In genomic region chr1:159171688-159172501, GRCh38 we compare ENCODE assay signal across 1 cellular context.
A peak's percentile ranks its signal among the peaks of the same experiment; 100 is the strongest.
TF ChIP-seq lines count a peak whose summit lies in the region.

No MANE protein-coding gene starts in this region.

TF ChIP-seq in H1, 55 proteins besides CTCF, POLR2A, EP300 and RAD21:
- TF ChIP-seq CTBP2 (IDR thresholded peaks at IDR 0.05; ENCODE audit: borderline replicate concordance, insufficient read depth, insufficient read length, low read length) (peak; percentile 28), FOSL1 (IDR thresholded peaks at IDR 0.05; ENCODE audit: insufficient read depth, low read depth, low read length) (no peak), CBX8 (IDR thresholded peaks at IDR 0.05; ENCODE audit: borderline replicate concordance, low read depth, low read length) (no peak), PHF8 (conservative IDR thresholded peaks at IDR 0.05; ENCODE audit: low read depth, low read length) (no peak), SP4 (IDR thresholded peaks at IDR 0.05; ENCODE audit: low read length) (no peak), RNF2 (IDR thresholded peaks at IDR 0.05; ENCODE audit: borderline replicate concordance, low read depth, low read length, missing control alignments, poor library complexity, severe bottlenecking) (no peak), CHD2 (IDR thresholded peaks at IDR 0.05; ENCODE audit: low read length) (no peak), NRF1 (IDR thresholded peaks at IDR 0.05; ENCODE audit: low read depth, low read length) (no peak), POLR2AphosphoS5 (IDR thresholded peaks at IDR 0.05; ENCODE audit: low read depth, low read length) (no peak), KDM1A (IDR thresholded peaks at IDR 0.05; ENCODE audit: borderline replicate concordance, low read length) (no peak), SUZ12 (IDR thresholded peaks at IDR 0.05; ENCODE audit: low read length) (no peak), NANOG (IDR thresholded peaks at IDR 0.05; ENCODE audit: insufficient read depth, low read depth, low read length, poor library complexity, severe bottlenecking) (no peak), BCL11A (IDR thresholded peaks at IDR 0.05; ENCODE audit: low read depth in 2 of 2, low read length in 2 of 2) (no peak), SIRT6 (IDR thresholded peaks at IDR 0.05; ENCODE audit: low read length) (no peak), SIN3A (conservative IDR thresholded peaks at IDR 0.05 in 1 of 2, IDR thresholded peaks at IDR 0.05 in 1 of 2; ENCODE audit: low read depth in 1 of 2, low read length in 2 of 2) (peak; percentile 62 to 70; a peak in 1 of 4 replicates), RBBP5 (IDR thresholded peaks at IDR 0.05; ENCODE audit: borderline replicate concordance, low read depth, low read length) (no peak), ZNF274 (IDR thresholded peaks at IDR 0.05; ENCODE audit: borderline replicate concordance, extremely low read depth, low read length) (no peak), POU5F1 (IDR thresholded peaks at IDR 0.05; ENCODE audit: low read depth, low read length) (no peak), GABPA (IDR thresholded peaks at IDR 0.05; ENCODE audit: borderline replicate concordance, insufficient read depth, low read length) (no peak), ASH2L (IDR thresholded peaks at IDR 0.05; ENCODE audit: low read length) (peak; percentile 16), ATF2 (IDR thresholded peaks at IDR 0.05; ENCODE audit: low read length) (no peak), KDM5A (IDR thresholded peaks at IDR 0.05; ENCODE audit: low read length) (no peak), RXRA (IDR thresholded peaks at IDR 0.05; ENCODE audit: insufficient read depth, low read depth, low read length) (no peak), TAF1 (IDR thresholded peaks at IDR 0.05; ENCODE audit: low read depth, low read length) (no peak), BACH1 (IDR thresholded peaks at IDR 0.05; ENCODE audit: low read length) (no peak), GTF2F1 (IDR thresholded peaks at IDR 0.05; ENCODE audit: borderline replicate concordance, low read depth, low read length) (no peak), JUND (IDR thresholded peaks at IDR 0.05; ENCODE audit: low read length) (no peak), RFX5 (IDR thresholded peaks at IDR 0.05; ENCODE audit: borderline replicate concordance, low read depth, low read length) (no peak), EGR1 (IDR thresholded peaks at IDR 0.05; ENCODE audit: borderline replicate concordance, low read depth, low read length) (no peak), CREB1 (IDR thresholded peaks at IDR 0.05) (no peak), HDAC2 (IDR thresholded peaks at IDR 0.05; ENCODE audit: borderline replicate concordance in 1 of 2, low read depth in 2 of 2, low read length in 2 of 2) (0 out of 4 replicates have a peak, but pooled peaks of 1 of the 2 experiments have one; percentile 19), SP1 (IDR thresholded peaks at IDR 0.05; ENCODE audit: low read depth, low read length) (no peak), KDM4A (IDR thresholded peaks at IDR 0.05; ENCODE audit: low read depth, low read length, severe bottlenecking) (peak; percentile 43), SP2 (IDR thresholded peaks at IDR 0.05; ENCODE audit: low read length) (no peak), EZH2 (IDR thresholded peaks at IDR 0.05; ENCODE audit: low read depth, low read length, severe bottlenecking) (no peak), CHD1 (IDR thresholded peaks at IDR 0.05; ENCODE audit: low read depth, low read length) (no peak), CHD7 (IDR thresholded peaks at IDR 0.05; ENCODE audit: insufficient replicate concordance, low read length) (no peak), TBP (IDR thresholded peaks at IDR 0.05; ENCODE audit: low read depth, low read length) (no peak), CBX5 (IDR thresholded peaks at IDR 0.05; ENCODE audit: low read depth, low read length) (no peak), BRCA1 (IDR thresholded peaks at IDR 0.05; ENCODE audit: low read depth, low read length) (no peak), YY1 (IDR thresholded peaks at IDR 0.05; ENCODE audit: low read depth, low read length) (no peak), SAP30 (IDR thresholded peaks at IDR 0.05; ENCODE audit: insufficient read depth, insufficient replicate concordance, low read length) (peak; percentile 90), SIX5 (IDR thresholded peaks at IDR 0.05; ENCODE audit: low read depth, low read length) (no peak), E2F6 (IDR thresholded peaks at IDR 0.05) (no peak), SRF (IDR thresholded peaks at IDR 0.05; ENCODE audit: low read depth, low read length) (no peak), TCF12 (IDR thresholded peaks at IDR 0.05; ENCODE audit: low read depth, low read length) (no peak), MAFK (IDR thresholded peaks at IDR 0.05; ENCODE audit: low read depth, low read length) (no peak), HDAC6 (IDR thresholded peaks at IDR 0.05; ENCODE audit: low read depth, low read length) (no peak), TEAD4 (IDR thresholded peaks at IDR 0.05; ENCODE audit: low read depth, low read length) (no peak)
- TF ChIP-seq, protein P1, sequence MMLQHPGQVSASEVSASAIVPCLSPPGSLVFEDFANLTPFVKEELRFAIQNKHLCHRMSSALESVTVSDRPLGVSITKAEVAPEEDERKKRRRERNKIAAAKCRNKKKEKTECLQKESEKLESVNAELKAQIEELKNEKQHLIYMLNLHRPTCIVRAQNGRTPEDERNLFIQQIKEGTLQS (IDR thresholded peaks at IDR 0.05; ENCODE audit: insufficient read depth, low read depth, low read length): no peak
- TF ChIP-seq, protein P2, sequence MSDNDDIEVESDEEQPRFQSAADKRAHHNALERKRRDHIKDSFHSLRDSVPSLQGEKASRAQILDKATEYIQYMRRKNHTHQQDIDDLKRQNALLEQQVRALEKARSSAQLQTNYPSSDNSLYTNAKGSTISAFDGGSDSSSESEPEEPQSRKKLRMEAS (IDR thresholded peaks at IDR 0.05): no peak
- TF ChIP-seq, protein P3, sequence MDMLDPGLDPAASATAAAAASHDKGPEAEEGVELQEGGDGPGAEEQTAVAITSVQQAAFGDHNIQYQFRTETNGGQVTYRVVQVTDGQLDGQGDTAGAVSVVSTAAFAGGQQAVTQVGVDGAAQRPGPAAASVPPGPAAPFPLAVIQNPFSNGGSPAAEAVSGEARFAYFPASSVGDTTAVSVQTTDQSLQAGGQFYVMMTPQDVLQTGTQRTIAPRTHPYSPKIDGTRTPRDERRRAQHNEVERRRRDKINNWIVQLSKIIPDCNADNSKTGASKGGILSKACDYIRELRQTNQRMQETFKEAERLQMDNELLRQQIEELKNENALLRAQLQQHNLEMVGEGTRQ (IDR thresholded peaks at IDR 0.05; ENCODE audit: low read length): no peak
